In genomic region chr7:40694991-40695390, GRCh38 we compare ENCODE assay signal across 23 cellular contexts.
"Had no signal": no experiment of that assay in that cellular context is flagged by ENCODE, and none has a peak within 500 bp of the region (broad histone marks: within the 10 kb centered on the region; RNA-seq: fewer than 3 reads in every experiment).

No MANE protein-coding gene starts in this region.

- H3K27me3 ChIP-seq: ovary, right atrium auricular region, right lobe of liver, tibial nerve, uterus had no signal

- H3K4me3 ChIP-seq: left ventricle myocardium inferior, lung, ovary, right atrium auricular region, right lobe of liver, smooth muscle cell, tibial nerve, uterus had no signal

- H3K27me3 Mint-ChIP-seq: progenitor cell of endocrine pancreas; stimulated activated memory B cell treated with anti-CD40 and anti-IgM and Interleukin-4, amounts not matched to agents 10 μg/mL and 1 μg/mL and 100 μg/mL, for 72 hours; stimulated activated naive CD8-positive, alpha-beta T cell treated with anti-CD3 and anti-CD28 coated beads, Interleukin-15, amount 100 ng/mL, for 72 hours; type B pancreatic cell had no signal

- H3K9me3 Mint-ChIP-seq: stimulated activated memory B cell treated with anti-CD40 and anti-IgM and Interleukin-4, amounts not matched to agents 10 μg/mL and 1 μg/mL and 100 μg/mL, for 72 hours; stimulated activated naive CD8-positive, alpha-beta T cell treated with anti-CD3 and anti-CD28 coated beads, Interleukin-15, amount 100 ng/mL, for 72 hours had no signal

- H3K4me1 Mint-ChIP-seq: naive B cell; natural killer cell; stimulated activated memory B cell treated with anti-CD40 and anti-IgM and Interleukin-4, amounts not matched to agents 10 μg/mL and 1 μg/mL and 100 μg/mL, for 72 hours had no signal

- H3K9me3 ChIP-seq: left ventricle myocardium inferior, ovary, right atrium auricular region, right lobe of liver, tibial nerve, uterus had no signal

- H3K4me3 Mint-ChIP-seq: mesothelial cell of epicardium; naive B cell; natural killer cell; stimulated activated memory B cell treated with anti-CD40 and anti-IgM and Interleukin-4, amounts not matched to agents 10 μg/mL and 1 μg/mL and 100 μg/mL, for 72 hours; stimulated activated naive CD8-positive, alpha-beta T cell treated with anti-CD3 and anti-CD28 coated beads, Interleukin-15, amount 100 ng/mL, for 72 hours; type B pancreatic cell had no signal

- H3K27ac Mint-ChIP-seq: naive B cell; natural killer cell; progenitor cell of endocrine pancreas; stimulated activated memory B cell treated with anti-CD40 and anti-IgM and Interleukin-4, amounts not matched to agents 10 μg/mL and 1 μg/mL and 100 μg/mL, for 72 hours; stimulated activated naive CD8-positive, alpha-beta T cell treated with anti-CD3 and anti-CD28 coated beads, Interleukin-15, amount 100 ng/mL, for 72 hours; type B pancreatic cell had no signal

- DNase-seq: islet precursor cell; left ventricle myocardium inferior; mesendoderm; naive B cell; natural killer cell; ovary; right lobe of liver; stimulated activated CD4-positive, alpha-beta T cell treated with anti-CD3 and anti-CD28 coated beads, Interleukin-1b, Interleukin-23, amount 100 ng/mL, for 48 hours; stimulated activated CD4-positive, alpha-beta T cell treated with anti-CD3 and anti-CD28 coated beads, Interleukin-2, amount 100 ng/mL, for 48 hours; stimulated activated CD4-positive, alpha-beta T cell treated with anti-CD3 and anti-CD28 coated beads, Interleukin-4, amount 100 ng/mL, for 4 hours; stimulated activated CD8-positive, alpha-beta memory T cell treated with anti-CD3 and anti-CD28 coated beads, Interleukin-4, amount 100 ng/mL, for 48 hours; stimulated activated naive CD4-positive, alpha-beta T cell treated with Interleukin-2 at 50 U/mL for 16 hours; stimulated activated naive CD8-positive, alpha-beta T cell treated with anti-CD3 and anti-CD28 coated beads, Interleukin-15, amount 100 ng/mL, for 72 hours; substantia nigra; uterus had no signal

- H3K27ac ChIP-seq: left ventricle myocardium inferior, ovary, right atrium auricular region, right lobe of liver, tibial nerve had no signal

- H3K36me3 ChIP-seq: left ventricle myocardium inferior, ovary, right atrium auricular region, right lobe of liver, tibial nerve, uterus had no signal

- H3K4me1 ChIP-seq: left ventricle myocardium inferior, right atrium auricular region, right lobe of liver, tibial nerve, uterus had no signal

- ATAC-seq: natural killer cell; right lobe of liver; stimulated activated memory B cell treated with anti-CD40 and anti-IgM and Interleukin-4, amounts not matched to agents 10 μg/mL and 1 μg/mL and 100 μg/mL, for 72 hours; stimulated activated naive CD8-positive, alpha-beta T cell treated with anti-CD3 and anti-CD28 coated beads, Interleukin-15, amount 100 ng/mL, for 72 hours had no signal

- H3K36me3 Mint-ChIP-seq: mesothelial cell of epicardium; naive B cell; natural killer cell; stimulated activated memory B cell treated with anti-CD40 and anti-IgM and Interleukin-4, amounts not matched to agents 10 μg/mL and 1 μg/mL and 100 μg/mL, for 72 hours; type B pancreatic cell had no signal

- H3K4me2 ChIP-seq: smooth muscle cell had no signal
